ENCODE assay signal across 24 cellular contexts in genomic region chr10:393346-393745, GRCh38.
"Had no signal": no experiment of that assay in that cellular context is flagged by ENCODE, and none has a peak within 500 bp of the region (broad histone marks: within the 10 kb centered on the region; RNA-seq: fewer than 3 reads in every experiment).

No MANE protein-coding gene starts in this region.

- H3K36me3 ChIP-seq: prostate gland, right lobe of liver had no signal

- H3K27ac ChIP-seq: pancreas, prostate gland, right lobe of liver, testis, thyroid gland, upper lobe of right lung had no signal

- H3K36me3 Mint-ChIP-seq: naive B cell; natural killer cell; stimulated activated memory B cell treated with anti-CD40 and anti-IgM and Interleukin-4, amounts not matched to agents 10 μg/mL and 1 μg/mL and 100 μg/mL, for 72 hours had no signal

- H3K9me3 Mint-ChIP-seq: mesothelial cell of epicardium, naive B cell, natural killer cell had no signal

- H3K27me3 ChIP-seq: heart left ventricle, pancreas, right lobe of liver, stomach, testis, thyroid gland, transverse colon, upper lobe of right lung had no signal

- H3K4me3 ChIP-seq: heart left ventricle, left ventricle myocardium inferior, lung, pancreas, prostate gland, right lobe of liver, smooth muscle cell, stomach, testis, thyroid gland, transverse colon, upper lobe of right lung had no signal

- H3K9me3 ChIP-seq: heart left ventricle, left ventricle myocardium inferior, pancreas, prostate gland, right lobe of liver, stomach, testis, thyroid gland, transverse colon, upper lobe of right lung had no signal

- H3K4me3 Mint-ChIP-seq: mesothelial cell of epicardium; naive B cell; stimulated activated memory B cell treated with anti-CD40 and anti-IgM and Interleukin-4, amounts not matched to agents 10 μg/mL and 1 μg/mL and 100 μg/mL, for 72 hours had no signal

- H3K27ac Mint-ChIP-seq: mesothelial cell of epicardium; stimulated activated memory B cell treated with anti-CD40 and anti-IgM and Interleukin-4, amounts not matched to agents 10 μg/mL and 1 μg/mL and 100 μg/mL, for 72 hours had no signal

- H3K4me2 ChIP-seq: smooth muscle cell had no signal

- H3K4me1 ChIP-seq: pancreas, prostate gland, right lobe of liver, testis had no signal

- DNase-seq: hypothalamus; islet precursor cell; left ventricle myocardium inferior; mesendoderm; naive B cell; natural killer cell; pancreas; right lobe of liver; stimulated activated CD4-positive, alpha-beta T cell treated with anti-CD3 and anti-CD28 coated beads, Interleukin-1b, Interleukin-23, amount 100 ng/mL, for 48 hours; stimulated activated CD4-positive, alpha-beta T cell treated with anti-CD3 and anti-CD28 coated beads, Interleukin-2, amount 100 ng/mL, for 48 hours; stimulated activated CD4-positive, alpha-beta T cell treated with anti-CD3 and anti-CD28 coated beads, Interleukin-4, amount 100 ng/mL, for 4 hours; stimulated activated CD8-positive, alpha-beta memory T cell treated with anti-CD3 and anti-CD28 coated beads, Interleukin-4, amount 100 ng/mL, for 48 hours; stimulated activated naive CD4-positive, alpha-beta T cell treated with Interleukin-2 at 50 U/mL for 16 hours; stomach; testis; thyroid gland; transverse colon; upper lobe of right lung had no signal

- ATAC-seq: natural killer cell; pancreas; stimulated activated memory B cell treated with anti-CD40 and anti-IgM and Interleukin-4, amounts not matched to agents 10 μg/mL and 1 μg/mL and 100 μg/mL, for 72 hours; upper lobe of right lung had no signal
